2 cellular contexts compared by ENCODE assay signal in the genomic region with DNA sequence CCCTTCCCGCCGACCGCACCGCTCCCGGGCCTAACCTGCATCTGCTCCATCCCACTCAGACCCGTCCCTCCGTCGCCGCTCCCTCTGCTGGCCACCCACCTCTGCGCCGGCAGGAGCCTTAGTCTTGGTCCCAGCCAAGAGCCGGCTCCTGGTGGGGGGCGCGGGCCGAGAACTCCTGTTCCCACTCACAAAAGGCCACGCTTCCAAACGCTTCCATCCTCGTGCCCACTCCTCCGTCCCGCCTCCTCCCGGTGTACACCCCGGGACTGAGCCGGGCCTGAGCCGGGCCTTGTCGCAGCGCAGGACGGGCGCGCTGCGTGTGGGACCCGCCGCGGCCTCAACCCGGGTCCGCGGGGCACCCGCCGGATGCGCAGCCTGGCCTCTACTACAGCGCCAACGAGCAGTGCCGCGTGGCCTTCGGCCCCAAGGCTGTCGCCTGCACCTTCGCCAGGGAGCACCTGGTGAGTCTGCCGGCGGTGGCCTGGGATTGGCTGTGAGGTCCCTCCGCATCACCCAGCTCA.
TF ChIP-seq lines count a peak whose summit lies in the region.

No MANE protein-coding gene starts in this region.

TF ChIP-seq in SK-N-SH treated with all-trans-retinoic acid at 6 μM for 48 hours, 23 proteins besides CTCF, POLR2A, EP300 and RAD21 (continued from another document):
- TF ChIP-seq, protein P1, sequence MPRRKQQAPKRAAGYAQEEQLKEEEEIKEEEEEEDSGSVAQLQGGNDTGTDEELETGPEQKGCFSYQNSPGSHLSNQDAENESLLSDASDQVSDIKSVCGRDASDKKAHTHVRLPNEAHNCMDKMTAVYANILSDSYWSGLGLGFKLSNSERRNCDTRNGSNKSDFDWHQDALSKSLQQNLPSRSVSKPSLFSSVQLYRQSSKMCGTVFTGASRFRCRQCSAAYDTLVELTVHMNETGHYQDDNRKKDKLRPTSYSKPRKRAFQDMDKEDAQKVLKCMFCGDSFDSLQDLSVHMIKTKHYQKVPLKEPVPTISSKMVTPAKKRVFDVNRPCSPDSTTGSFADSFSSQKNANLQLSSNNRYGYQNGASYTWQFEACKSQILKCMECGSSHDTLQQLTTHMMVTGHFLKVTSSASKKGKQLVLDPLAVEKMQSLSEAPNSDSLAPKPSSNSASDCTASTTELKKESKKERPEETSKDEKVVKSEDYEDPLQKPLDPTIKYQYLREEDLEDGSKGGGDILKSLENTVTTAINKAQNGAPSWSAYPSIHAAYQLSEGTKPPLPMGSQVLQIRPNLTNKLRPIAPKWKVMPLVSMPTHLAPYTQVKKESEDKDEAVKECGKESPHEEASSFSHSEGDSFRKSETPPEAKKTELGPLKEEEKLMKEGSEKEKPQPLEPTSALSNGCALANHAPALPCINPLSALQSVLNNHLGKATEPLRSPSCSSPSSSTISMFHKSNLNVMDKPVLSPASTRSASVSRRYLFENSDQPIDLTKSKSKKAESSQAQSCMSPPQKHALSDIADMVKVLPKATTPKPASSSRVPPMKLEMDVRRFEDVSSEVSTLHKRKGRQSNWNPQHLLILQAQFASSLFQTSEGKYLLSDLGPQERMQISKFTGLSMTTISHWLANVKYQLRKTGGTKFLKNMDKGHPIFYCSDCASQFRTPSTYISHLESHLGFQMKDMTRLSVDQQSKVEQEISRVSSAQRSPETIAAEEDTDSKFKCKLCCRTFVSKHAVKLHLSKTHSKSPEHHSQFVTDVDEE (CRISPR knock-in tag; IDR thresholded peaks at IDR 0.05), result no peak
- TF ChIP-seq ISL1 (CRISPR knock-in tag; IDR thresholded peaks at IDR 0.05) (no peak), ZNF8 (CRISPR knock-in tag; IDR thresholded peaks at IDR 0.05) (no peak), RARB (CRISPR knock-in tag; IDR thresholded peaks at IDR 0.05) (no peak), ZFP3 (CRISPR knock-in tag; IDR thresholded peaks at IDR 0.05) (no peak), ESRRG (CRISPR knock-in tag; IDR thresholded peaks at IDR 0.05) (no peak), ZNF565 (CRISPR knock-in tag; conservative IDR thresholded peaks at IDR 0.05; ENCODE audit: low read depth) (no peak)
- TF ChIP-seq, protein P2, sequence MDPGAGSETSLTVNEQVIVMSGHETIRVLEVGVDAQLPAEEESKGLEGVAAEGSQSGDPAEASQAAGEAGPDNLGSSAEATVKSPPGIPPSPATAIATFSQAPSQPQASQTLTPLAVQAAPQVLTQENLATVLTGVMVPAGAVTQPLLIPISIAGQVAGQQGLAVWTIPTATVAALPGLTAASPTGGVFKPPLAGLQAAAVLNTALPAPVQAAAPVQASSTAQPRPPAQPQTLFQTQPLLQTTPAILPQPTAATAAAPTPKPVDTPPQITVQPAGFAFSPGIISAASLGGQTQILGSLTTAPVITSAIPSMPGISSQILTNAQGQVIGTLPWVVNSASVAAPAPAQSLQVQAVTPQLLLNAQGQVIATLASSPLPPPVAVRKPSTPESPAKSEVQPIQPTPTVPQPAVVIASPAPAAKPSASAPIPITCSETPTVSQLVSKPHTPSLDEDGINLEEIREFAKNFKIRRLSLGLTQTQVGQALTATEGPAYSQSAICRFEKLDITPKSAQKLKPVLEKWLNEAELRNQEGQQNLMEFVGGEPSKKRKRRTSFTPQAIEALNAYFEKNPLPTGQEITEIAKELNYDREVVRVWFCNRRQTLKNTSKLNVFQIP (CRISPR knock-in tag; IDR thresholded peaks at IDR 0.05; ENCODE audit: borderline replicate concordance, low read depth), result no peak
- TF ChIP-seq, protein P3, sequence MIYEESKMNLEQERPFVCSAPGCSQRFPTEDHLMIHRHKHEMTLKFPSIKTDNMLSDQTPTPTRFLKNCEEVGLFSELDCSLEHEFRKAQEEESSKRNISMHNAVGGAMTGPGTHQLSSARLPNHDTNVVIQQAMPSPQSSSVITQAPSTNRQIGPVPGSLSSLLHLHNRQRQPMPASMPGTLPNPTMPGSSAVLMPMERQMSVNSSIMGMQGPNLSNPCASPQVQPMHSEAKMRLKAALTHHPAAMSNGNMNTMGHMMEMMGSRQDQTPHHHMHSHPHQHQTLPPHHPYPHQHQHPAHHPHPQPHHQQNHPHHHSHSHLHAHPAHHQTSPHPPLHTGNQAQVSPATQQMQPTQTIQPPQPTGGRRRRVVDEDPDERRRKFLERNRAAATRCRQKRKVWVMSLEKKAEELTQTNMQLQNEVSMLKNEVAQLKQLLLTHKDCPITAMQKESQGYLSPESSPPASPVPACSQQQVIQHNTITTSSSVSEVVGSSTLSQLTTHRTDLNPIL (CRISPR knock-in tag; IDR thresholded peaks at IDR 0.05; ENCODE audit: low read depth), result no peak

TF ChIP-seq in WTC11, 78 proteins besides CTCF, POLR2A, EP300 and RAD21 (continued from another document and continues in another):
- TF ChIP-seq, protein P4, sequence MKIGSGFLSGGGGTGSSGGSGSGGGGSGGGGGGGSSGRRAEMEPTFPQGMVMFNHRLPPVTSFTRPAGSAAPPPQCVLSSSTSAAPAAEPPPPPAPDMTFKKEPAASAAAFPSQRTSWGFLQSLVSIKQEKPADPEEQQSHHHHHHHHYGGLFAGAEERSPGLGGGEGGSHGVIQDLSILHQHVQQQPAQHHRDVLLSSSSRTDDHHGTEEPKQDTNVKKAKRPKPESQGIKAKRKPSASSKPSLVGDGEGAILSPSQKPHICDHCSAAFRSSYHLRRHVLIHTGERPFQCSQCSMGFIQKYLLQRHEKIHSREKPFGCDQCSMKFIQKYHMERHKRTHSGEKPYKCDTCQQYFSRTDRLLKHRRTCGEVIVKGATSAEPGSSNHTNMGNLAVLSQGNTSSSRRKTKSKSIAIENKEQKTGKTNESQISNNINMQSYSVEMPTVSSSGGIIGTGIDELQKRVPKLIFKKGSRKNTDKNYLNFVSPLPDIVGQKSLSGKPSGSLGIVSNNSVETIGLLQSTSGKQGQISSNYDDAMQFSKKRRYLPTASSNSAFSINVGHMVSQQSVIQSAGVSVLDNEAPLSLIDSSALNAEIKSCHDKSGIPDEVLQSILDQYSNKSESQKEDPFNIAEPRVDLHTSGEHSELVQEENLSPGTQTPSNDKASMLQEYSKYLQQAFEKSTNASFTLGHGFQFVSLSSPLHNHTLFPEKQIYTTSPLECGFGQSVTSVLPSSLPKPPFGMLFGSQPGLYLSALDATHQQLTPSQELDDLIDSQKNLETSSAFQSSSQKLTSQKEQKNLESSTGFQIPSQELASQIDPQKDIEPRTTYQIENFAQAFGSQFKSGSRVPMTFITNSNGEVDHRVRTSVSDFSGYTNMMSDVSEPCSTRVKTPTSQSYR (CRISPR knock-in tag; IDR thresholded peaks at IDR 0.05), result no peak
- TF ChIP-seq MYBL2 (CRISPR knock-in tag; IDR thresholded peaks at IDR 0.05), result peak; percentile 76; the same call in 1 of the 2 replicates
- TF ChIP-seq TCF7 (CRISPR knock-in tag; IDR thresholded peaks at IDR 0.05; ENCODE audit: low read depth), result no peak; the same call in 1 of the 2 replicates
- 0 out of 2 replicates have a peak, but pooled peaks have one; percentile 30 for TF ChIP-seq ZNF423 (CRISPR knock-in tag; IDR thresholded peaks at IDR 0.05)
- TF ChIP-seq ZBTB21 (CRISPR knock-in tag; IDR thresholded peaks at IDR 0.05; ENCODE audit: borderline replicate concordance), result 0 out of 2 replicates have a peak, but pooled peaks have one; percentile 49
- TF ChIP-seq, protein P5, sequence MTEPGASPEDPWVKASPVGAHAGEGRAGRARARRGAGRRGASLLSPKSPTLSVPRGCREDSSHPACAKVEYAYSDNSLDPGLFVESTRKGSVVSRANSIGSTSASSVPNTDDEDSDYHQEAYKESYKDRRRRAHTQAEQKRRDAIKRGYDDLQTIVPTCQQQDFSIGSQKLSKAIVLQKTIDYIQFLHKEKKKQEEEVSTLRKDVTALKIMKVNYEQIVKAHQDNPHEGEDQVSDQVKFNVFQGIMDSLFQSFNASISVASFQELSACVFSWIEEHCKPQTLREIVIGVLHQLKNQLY (CRISPR knock-in tag; IDR thresholded peaks at IDR 0.05), result no peak
- 0 out of 2 replicates have a peak, but pooled peaks have one; percentile 49 for TF ChIP-seq ELF4 (CRISPR knock-in tag; IDR thresholded peaks at IDR 0.05; ENCODE audit: low read depth)
- TF ChIP-seq, protein P6, sequence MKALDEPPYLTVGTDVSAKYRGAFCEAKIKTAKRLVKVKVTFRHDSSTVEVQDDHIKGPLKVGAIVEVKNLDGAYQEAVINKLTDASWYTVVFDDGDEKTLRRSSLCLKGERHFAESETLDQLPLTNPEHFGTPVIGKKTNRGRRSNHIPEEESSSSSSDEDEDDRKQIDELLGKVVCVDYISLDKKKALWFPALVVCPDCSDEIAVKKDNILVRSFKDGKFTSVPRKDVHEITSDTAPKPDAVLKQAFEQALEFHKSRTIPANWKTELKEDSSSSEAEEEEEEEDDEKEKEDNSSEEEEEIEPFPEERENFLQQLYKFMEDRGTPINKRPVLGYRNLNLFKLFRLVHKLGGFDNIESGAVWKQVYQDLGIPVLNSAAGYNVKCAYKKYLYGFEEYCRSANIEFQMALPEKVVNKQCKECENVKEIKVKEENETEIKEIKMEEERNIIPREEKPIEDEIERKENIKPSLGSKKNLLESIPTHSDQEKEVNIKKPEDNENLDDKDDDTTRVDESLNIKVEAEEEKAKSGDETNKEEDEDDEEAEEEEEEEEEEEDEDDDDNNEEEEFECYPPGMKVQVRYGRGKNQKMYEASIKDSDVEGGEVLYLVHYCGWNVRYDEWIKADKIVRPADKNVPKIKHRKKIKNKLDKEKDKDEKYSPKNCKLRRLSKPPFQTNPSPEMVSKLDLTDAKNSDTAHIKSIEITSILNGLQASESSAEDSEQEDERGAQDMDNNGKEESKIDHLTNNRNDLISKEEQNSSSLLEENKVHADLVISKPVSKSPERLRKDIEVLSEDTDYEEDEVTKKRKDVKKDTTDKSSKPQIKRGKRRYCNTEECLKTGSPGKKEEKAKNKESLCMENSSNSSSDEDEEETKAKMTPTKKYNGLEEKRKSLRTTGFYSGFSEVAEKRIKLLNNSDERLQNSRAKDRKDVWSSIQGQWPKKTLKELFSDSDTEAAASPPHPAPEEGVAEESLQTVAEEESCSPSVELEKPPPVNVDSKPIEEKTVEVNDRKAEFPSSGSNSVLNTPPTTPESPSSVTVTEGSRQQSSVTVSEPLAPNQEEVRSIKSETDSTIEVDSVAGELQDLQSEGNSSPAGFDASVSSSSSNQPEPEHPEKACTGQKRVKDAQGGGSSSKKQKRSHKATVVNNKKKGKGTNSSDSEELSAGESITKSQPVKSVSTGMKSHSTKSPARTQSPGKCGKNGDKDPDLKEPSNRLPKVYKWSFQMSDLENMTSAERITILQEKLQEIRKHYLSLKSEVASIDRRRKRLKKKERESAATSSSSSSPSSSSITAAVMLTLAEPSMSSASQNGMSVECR (CRISPR knock-in tag; IDR thresholded peaks at IDR 0.05; ENCODE audit: borderline replicate concordance), result peak; percentile 33; the same call in 1 of the 2 replicates
- peak; percentile 63; the same call in 1 of the 2 replicates for TF ChIP-seq ZNF317 (CRISPR knock-in tag; IDR thresholded peaks at IDR 0.05; ENCODE audit: borderline replicate concordance, low read depth)
- TF ChIP-seq, protein P7, sequence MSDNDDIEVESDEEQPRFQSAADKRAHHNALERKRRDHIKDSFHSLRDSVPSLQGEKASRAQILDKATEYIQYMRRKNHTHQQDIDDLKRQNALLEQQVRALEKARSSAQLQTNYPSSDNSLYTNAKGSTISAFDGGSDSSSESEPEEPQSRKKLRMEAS (CRISPR knock-in tag; IDR thresholded peaks at IDR 0.05), result peak; percentile 93; the same call in 1 of the 2 replicates
- TF ChIP-seq, protein P8, sequence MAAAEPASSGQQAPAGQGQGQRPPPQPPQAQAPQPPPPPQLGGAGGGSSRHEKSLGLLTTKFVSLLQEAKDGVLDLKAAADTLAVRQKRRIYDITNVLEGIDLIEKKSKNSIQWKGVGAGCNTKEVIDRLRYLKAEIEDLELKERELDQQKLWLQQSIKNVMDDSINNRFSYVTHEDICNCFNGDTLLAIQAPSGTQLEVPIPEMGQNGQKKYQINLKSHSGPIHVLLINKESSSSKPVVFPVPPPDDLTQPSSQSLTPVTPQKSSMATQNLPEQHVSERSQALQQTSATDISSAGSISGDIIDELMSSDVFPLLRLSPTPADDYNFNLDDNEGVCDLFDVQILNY (CRISPR knock-in tag; IDR thresholded peaks at IDR 0.05), result peak; percentile 57; the same call in 1 of the 2 replicates
- TF ChIP-seq MXD4 (CRISPR knock-in tag; IDR thresholded peaks at IDR 0.05; ENCODE audit: borderline replicate concordance), result no peak
- TF ChIP-seq, protein P9, sequence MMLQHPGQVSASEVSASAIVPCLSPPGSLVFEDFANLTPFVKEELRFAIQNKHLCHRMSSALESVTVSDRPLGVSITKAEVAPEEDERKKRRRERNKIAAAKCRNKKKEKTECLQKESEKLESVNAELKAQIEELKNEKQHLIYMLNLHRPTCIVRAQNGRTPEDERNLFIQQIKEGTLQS (CRISPR knock-in tag; conservative IDR thresholded peaks at IDR 0.05), result no peak
- TF ChIP-seq NFYB (CRISPR knock-in tag; conservative IDR thresholded peaks at IDR 0.05; ENCODE audit: low read depth), result peak; percentile 45; the same call in 1 of the 2 replicates
- TF ChIP-seq FOXK1 (CRISPR knock-in tag; IDR thresholded peaks at IDR 0.05), result peak; percentile 12; the same call in 1 of the 2 replicates
- TF ChIP-seq RELA (CRISPR knock-in tag; IDR thresholded peaks at IDR 0.05; ENCODE audit: borderline replicate concordance), result peak; percentile 86; the same call in 1 of the 2 replicates
- TF ChIP-seq, protein P10, sequence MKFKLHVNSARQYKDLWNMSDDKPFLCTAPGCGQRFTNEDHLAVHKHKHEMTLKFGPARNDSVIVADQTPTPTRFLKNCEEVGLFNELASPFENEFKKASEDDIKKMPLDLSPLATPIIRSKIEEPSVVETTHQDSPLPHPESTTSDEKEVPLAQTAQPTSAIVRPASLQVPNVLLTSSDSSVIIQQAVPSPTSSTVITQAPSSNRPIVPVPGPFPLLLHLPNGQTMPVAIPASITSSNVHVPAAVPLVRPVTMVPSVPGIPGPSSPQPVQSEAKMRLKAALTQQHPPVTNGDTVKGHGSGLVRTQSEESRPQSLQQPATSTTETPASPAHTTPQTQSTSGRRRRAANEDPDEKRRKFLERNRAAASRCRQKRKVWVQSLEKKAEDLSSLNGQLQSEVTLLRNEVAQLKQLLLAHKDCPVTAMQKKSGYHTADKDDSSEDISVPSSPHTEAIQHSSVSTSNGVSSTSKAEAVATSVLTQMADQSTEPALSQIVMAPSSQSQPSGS (CRISPR knock-in tag; IDR thresholded peaks at IDR 0.05; ENCODE audit: borderline replicate concordance, low read depth), result 0 out of 2 replicates have a peak, but pooled peaks have one; percentile 14
- TF ChIP-seq, protein P11, sequence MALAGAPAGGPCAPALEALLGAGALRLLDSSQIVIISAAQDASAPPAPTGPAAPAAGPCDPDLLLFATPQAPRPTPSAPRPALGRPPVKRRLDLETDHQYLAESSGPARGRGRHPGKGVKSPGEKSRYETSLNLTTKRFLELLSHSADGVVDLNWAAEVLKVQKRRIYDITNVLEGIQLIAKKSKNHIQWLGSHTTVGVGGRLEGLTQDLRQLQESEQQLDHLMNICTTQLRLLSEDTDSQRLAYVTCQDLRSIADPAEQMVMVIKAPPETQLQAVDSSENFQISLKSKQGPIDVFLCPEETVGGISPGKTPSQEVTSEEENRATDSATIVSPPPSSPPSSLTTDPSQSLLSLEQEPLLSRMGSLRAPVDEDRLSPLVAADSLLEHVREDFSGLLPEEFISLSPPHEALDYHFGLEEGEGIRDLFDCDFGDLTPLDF (CRISPR knock-in tag; IDR thresholded peaks at IDR 0.05), result no peak
- TF ChIP-seq FOXP1 (CRISPR knock-in tag; IDR thresholded peaks at IDR 0.05; ENCODE audit: borderline replicate concordance), result peak; percentile 94
- no peak for TF ChIP-seq RORB (CRISPR knock-in tag; IDR thresholded peaks at IDR 0.05)
- TF ChIP-seq, protein P12, sequence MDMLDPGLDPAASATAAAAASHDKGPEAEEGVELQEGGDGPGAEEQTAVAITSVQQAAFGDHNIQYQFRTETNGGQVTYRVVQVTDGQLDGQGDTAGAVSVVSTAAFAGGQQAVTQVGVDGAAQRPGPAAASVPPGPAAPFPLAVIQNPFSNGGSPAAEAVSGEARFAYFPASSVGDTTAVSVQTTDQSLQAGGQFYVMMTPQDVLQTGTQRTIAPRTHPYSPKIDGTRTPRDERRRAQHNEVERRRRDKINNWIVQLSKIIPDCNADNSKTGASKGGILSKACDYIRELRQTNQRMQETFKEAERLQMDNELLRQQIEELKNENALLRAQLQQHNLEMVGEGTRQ (CRISPR knock-in tag; IDR thresholded peaks at IDR 0.05), result peak; percentile 14; the same call in 1 of the 2 replicates
- TF ChIP-seq ESRRA (CRISPR knock-in tag; IDR thresholded peaks at IDR 0.05; ENCODE audit: borderline replicate concordance), result 0 out of 2 replicates have a peak, but pooled peaks have one; percentile 80
